Comparison of ENCODE assay signal across 16 cellular contexts in genomic region chr9:126055386-126055785, GRCh38.
DNase-seq lines count a peak whose midpoint lies in the region; ATAC-seq and TF ChIP-seq lines count a peak whose summit lies in the region.
"Had no signal": no experiment of that assay in that cellular context is flagged by ENCODE, and none has a peak within 500 bp of the region (broad histone marks: within the 10 kb centered on the region; RNA-seq: fewer than 3 reads in every experiment).

No MANE protein-coding gene starts in this region.

- H3K4me1 ChIP-seq in upper lobe of right lung: no peaks in the 10 kb centered on the region
- H3K4me1 ChIP-seq: Peyer's patch had no signal

- no peaks in the 10 kb centered on the region for H3K4me1 Mint-ChIP-seq in activated naive CD4-positive, alpha-beta T cell treated with anti-CD3 and anti-CD28 coated beads, Interleukin-2, amount 10 ng/mL, durations not matched to agents 7 days and 5 days
- H3K4me1 Mint-ChIP-seq: stimulated activated memory B cell treated with anti-CD40 and anti-IgM and Interleukin-4, amounts not matched to agents 10 μg/mL and 1 μg/mL and 100 μg/mL, for 72 hours had no signal

- H3K9me3 Mint-ChIP-seq in activated naive CD4-positive, alpha-beta T cell treated with anti-CD3 and anti-CD28 coated beads, Interleukin-2, amount 10 ng/mL, durations not matched to agents 7 days and 5 days: no peaks in the 10 kb centered on the region
- H3K9me3 Mint-ChIP-seq: stimulated activated memory B cell treated with anti-CD40 and anti-IgM and Interleukin-4, amounts not matched to agents 10 μg/mL and 1 μg/mL and 100 μg/mL, for 72 hours had no signal

- H3K9me3 ChIP-seq in upper lobe of right lung: no peaks in the 10 kb centered on the region
- H3K9me3 ChIP-seq: neutrophil, Peyer's patch had no signal

- peaks cover 22% of the 10 kb centered on the region for H3K27me3 Mint-ChIP-seq in activated naive CD4-positive, alpha-beta T cell treated with anti-CD3 and anti-CD28 coated beads, Interleukin-2, amount 10 ng/mL, durations not matched to agents 7 days and 5 days

- H3K4me3 ChIP-seq in fibroblast of pulmonary artery (replicated peaks; ENCODE audit: low read depth, low read length) (no peak overlapping the region), upper lobe of right lung (no peak overlapping the region)
- H3K4me3 ChIP-seq: Peyer's patch had no signal

- peak; percentile 22 for DNase-seq in activated effector memory CD4-positive, alpha-beta T cell treated with anti-CD3 and anti-CD28 coated beads, Interleukin-2, amount 50 U/mL, for 16 hours
- no peak for DNase-seq in activated effector memory CD4-positive, alpha-beta T cell treated with Interleukin-2 at 50 U/mL for 16 hours
- DNase-seq in RWPE1 (ENCODE audit: low spot score): peak; percentile 83
- DNase-seq in fibroblast of pulmonary artery (ENCODE audit: low read depth): peak; percentile 13
- DNase-seq in upper lobe of right lung: peak; percentile 46
- DNase-seq in activated naive CD4-positive, alpha-beta T cell treated with anti-CD3 and anti-CD28 coated beads, Interleukin-2, amount 10 ng/mL, durations not matched to agents 7 days and 5 days: no peak
- no peak for DNase-seq in germinal center (ENCODE audit: low spot score)
- DNase-seq: activated CD4-positive, alpha-beta T cell treated with anti-CD3 and anti-CD28 coated beads for 4 hours; KG1; mesendoderm; NCI-H510A; Peyer's patch had no signal

- TF ChIP-seq CTCF in RWPE1 (conservative IDR thresholded peaks at IDR 0.05; ENCODE audit: low read depth) (no peak), fibroblast of pulmonary artery (IDR thresholded peaks at IDR 0.05; ENCODE audit: low read length, missing control alignments) (no peak), upper lobe of right lung (IDR thresholded peaks at IDR 0.05) (no peak)

- CTCF ChIA-PET in RWPE1 (lab: Yijun Ruan, JAX): no interaction called here
- CTCF ChIA-PET in activated naive CD4-positive, alpha-beta T cell treated with anti-CD3 and anti-CD28 coated beads, Interleukin-2, amount 10 ng/mL, durations not matched to agents 7 days and 5 days (lab: Charles Lee): no interaction called here

- no peaks in the 10 kb centered on the region for H3K36me3 Mint-ChIP-seq in activated naive CD4-positive, alpha-beta T cell treated with anti-CD3 and anti-CD28 coated beads, Interleukin-2, amount 10 ng/mL, durations not matched to agents 7 days and 5 days
- H3K36me3 Mint-ChIP-seq: activated naive CD8-positive, alpha-beta T cell; stimulated activated memory B cell treated with anti-CD40 and anti-IgM and Interleukin-4, amounts not matched to agents 10 μg/mL and 1 μg/mL and 100 μg/mL, for 72 hours had no signal

- peaks cover 16% of the 10 kb centered on the region for H3K27me3 ChIP-seq in upper lobe of right lung
- H3K27me3 ChIP-seq: Peyer's patch had no signal

- no peaks in the 10 kb centered on the region for H3K36me3 ChIP-seq in upper lobe of right lung
- H3K36me3 ChIP-seq: neutrophil, Peyer's patch had no signal

- no peak overlapping the region for H3K27ac ChIP-seq in RWPE1
- no peak overlapping the region for H3K27ac ChIP-seq in upper lobe of right lung
- H3K27ac ChIP-seq: neutrophil, Peyer's patch had no signal

- no peak overlapping the region for H3K4me3 Mint-ChIP-seq in activated naive CD4-positive, alpha-beta T cell treated with anti-CD3 and anti-CD28 coated beads, Interleukin-2, amount 10 ng/mL, durations not matched to agents 7 days and 5 days
- H3K4me3 Mint-ChIP-seq: activated naive CD8-positive, alpha-beta T cell; stimulated activated memory B cell treated with anti-CD40 and anti-IgM and Interleukin-4, amounts not matched to agents 10 μg/mL and 1 μg/mL and 100 μg/mL, for 72 hours had no signal

- POLR2A ChIA-PET in RWPE1 (lab: Yijun Ruan, JAX; ENCODE audit: low non-redundant PET): no interaction called here

- H3K27ac Mint-ChIP-seq in activated naive CD4-positive, alpha-beta T cell treated with anti-CD3 and anti-CD28 coated beads, Interleukin-2, amount 10 ng/mL, durations not matched to agents 7 days and 5 days: no peak overlapping the region
- H3K27ac Mint-ChIP-seq: activated naive CD8-positive, alpha-beta T cell; stimulated activated memory B cell treated with anti-CD40 and anti-IgM and Interleukin-4, amounts not matched to agents 10 μg/mL and 1 μg/mL and 100 μg/mL, for 72 hours had no signal

- intact Hi-C loops in upper lobe of right lung (cut with DNase I): no loop called here

- ATAC-seq in upper lobe of right lung (no peak), HG02938 (IDR thresholded peaks at IDR 0.05; ENCODE audit: unreplicated experiment) (no peak)
- ATAC-seq: stimulated activated memory B cell treated with anti-CD40 and anti-IgM and Interleukin-4, amounts not matched to agents 10 μg/mL and 1 μg/mL and 100 μg/mL, for 72 hours had no signal

Comparison
In these comparisons a context has a peak if more than half of its experiments do, and no peak if none do; other contexts are left out.
1. DNase-seq: peak in activated effector memory CD4-positive, alpha-beta T cell treated with anti-CD3 and anti-CD28 coated beads, Interleukin-2, amount 50 U/mL, for 16 hours (single experiment), RWPE1 (single experiment), fibroblast of pulmonary artery (single experiment) and upper lobe of right lung (single experiment); none in activated effector memory CD4-positive, alpha-beta T cell treated with Interleukin-2 at 50 U/mL for 16 hours (single experiment), activated naive CD4-positive, alpha-beta T cell treated with anti-CD3 and anti-CD28 coated beads, Interleukin-2, amount 10 ng/mL, durations not matched to agents 7 days and 5 days (single experiment) and germinal center (single experiment).